Comparison of ENCODE assay signal across 8 cellular contexts in genomic region chr4:157854819-157855218, GRCh38.
"Had no signal": no experiment of that assay in that cellular context is flagged by ENCODE, and none has a peak within 500 bp of the region (broad histone marks: within the 10 kb centered on the region; RNA-seq: fewer than 3 reads in every experiment).

No MANE protein-coding gene starts in this region.

- H3K4me3 Mint-ChIP-seq: HFFc6 had no signal

- H3K27ac Mint-ChIP-seq: HFFc6 had no signal

- H3K27ac ChIP-seq: HL-60 had no signal

- H3K4me3 ChIP-seq: HAP-1 had no signal

- DNase-seq: GOT3, H7, HFFc6, IMR-90, KBM-7 had no signal

- H3K36me3 ChIP-seq: HAP-1 had no signal

- H3K4me1 ChIP-seq: HAP-1 had no signal

- H3K9me3 ChIP-seq: HAP-1 had no signal

- ATAC-seq: HCT116 had no signal
